8 cellular contexts compared by ENCODE assay signal in the genomic region with DNA sequence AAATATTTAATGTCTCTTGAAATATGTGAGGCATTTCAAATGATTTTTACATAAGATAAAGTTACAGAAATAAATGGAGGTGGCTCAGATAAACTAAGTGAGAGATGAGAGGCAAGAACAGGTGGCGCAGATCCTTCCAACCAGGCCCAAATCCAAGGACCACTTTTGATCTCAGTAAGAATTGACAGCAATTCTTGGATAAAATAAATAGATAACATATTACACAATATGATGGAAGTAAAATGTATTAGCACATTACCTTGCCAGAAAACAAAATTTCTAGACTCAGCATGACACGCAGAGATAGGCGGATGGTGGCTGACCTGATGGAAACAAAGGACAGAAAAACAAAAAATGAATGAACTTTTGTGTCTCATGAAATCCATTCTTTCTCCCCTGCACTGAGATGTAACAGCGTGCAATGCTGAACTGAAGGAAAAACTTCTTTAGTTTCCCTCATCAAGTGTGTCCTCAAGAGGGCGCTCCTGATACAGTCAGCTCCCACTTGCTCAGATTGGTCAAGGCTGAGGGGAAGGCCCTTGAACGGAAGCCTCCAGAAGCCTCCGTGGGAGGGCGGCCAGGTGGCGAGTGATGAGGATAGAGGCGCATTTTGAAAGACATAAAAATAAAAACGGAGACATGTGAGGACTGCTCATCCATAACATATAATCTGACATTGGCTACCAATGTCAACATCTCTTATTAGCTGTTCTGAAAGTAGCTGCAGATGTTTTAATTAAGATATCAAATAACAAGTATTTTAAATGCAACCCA.
DNase-seq lines count a peak whose midpoint lies in the region; ATAC-seq and TF ChIP-seq lines count a peak whose summit lies in the region.

No MANE protein-coding gene starts in this region.

- no peaks in the 10 kb centered on the region for H3K4me1 ChIP-seq in endodermal cell (ENCODE audit: control insufficient read depth, insufficient read depth, low read length)

- no peaks in the 10 kb centered on the region for H3K36me3 ChIP-seq in endodermal cell (ENCODE audit: control insufficient read depth, insufficient read depth, low read length)

- H3K27ac Mint-ChIP-seq in endodermal cell = no peak overlapping the region

- peaks cover 2% of the 10 kb centered on the region for H3K36me3 Mint-ChIP-seq in endodermal cell (ENCODE audit: low read depth)

- no peak overlapping the region for H3K27ac ChIP-seq in endodermal cell (ENCODE audit: low read depth, low read length)

- no peak overlapping the region for H3K4me3 Mint-ChIP-seq in endodermal cell

- no peaks in the 10 kb centered on the region for H3K27me3 Mint-ChIP-seq in endodermal cell (ENCODE audit: insufficient read depth)

- H3K9me3 Mint-ChIP-seq in endodermal cell = no peaks in the 10 kb centered on the region

- no peaks in the 10 kb centered on the region for H3K9me3 ChIP-seq in endodermal cell (ENCODE audit: control insufficient read depth, low read length)

- in situ Hi-C loops in Caki2 (cut with HindIII; ENCODE audit: low pct_unique_long_range_greater_than_20kb, low sequenced_read_pairs) = no loop called here

- TF ChIP-seq CTCF in endodermal cell (conservative IDR thresholded peaks at IDR 0.05) = peak; percentile 91

- no peak overlapping the region for H3K4me3 ChIP-seq in endodermal cell (ENCODE audit: low read length)

- no peak overlapping the region for H3K9ac ChIP-seq in endodermal cell (ENCODE audit: extremely low read depth, low read length, poor library complexity, severe bottlenecking)

- peak; percentile 70 for ATAC-seq in GM21381 (IDR thresholded peaks at IDR 0.05; ENCODE audit: unreplicated experiment)

- peaks cover 3% of the 10 kb centered on the region for H3K4me1 Mint-ChIP-seq in endodermal cell

- peak; percentile 87 for DNase-seq in Caki2 (ENCODE audit: low read depth)
- peak; percentile 96 for DNase-seq in HT-29 (ENCODE audit: low spot score)
- peak; percentile 50 to 78 for DNase-seq in NOMO-1 (lab: John Stamatoyannopoulos, UW; ENCODE audit: unreplicated experiment in 2 of 2)
- peak in 2 of 3 experiments; percentile 34 to 67 for DNase-seq in activated CD8-positive, alpha-beta memory T cell treated with anti-CD3 and anti-CD28 coated beads for 48 hours (ENCODE audit: low read depth in 2 of 3, low spot score in 2 of 3)
- DNase-seq in endodermal cell = peak; percentile 92
- peak; percentile 97 for DNase-seq in myocyte (ENCODE audit: low read depth)
- peak; percentile 39 for DNase-seq in stimulated activated CD8-positive, alpha-beta memory T cell treated with anti-CD3 and anti-CD28 coated beads, Interleukin-7, amount 100 ng/mL, for 24 hours (ENCODE audit: low read depth)

- H3K27me3 ChIP-seq in endodermal cell (ENCODE audit: control insufficient read depth, insufficient read depth, low read length, poor library complexity, severe bottlenecking) = no peaks in the 10 kb centered on the region

- 30 to 38% methylated on average over 3 to 11 of the region's 11 CpGs for WGBS in endodermal cell (ENCODE audit: insufficient coverage in 1 of 2, insufficient read length in 1 of 2), 2 experiments

Comparison
In these comparisons a context has a peak if more than half of its experiments do, and no peak if none do; other contexts are left out.
1. DNase-seq: peak in every context shown above with its lines; median percentile 97 in myocyte; 96 in HT-29; 92 in endodermal cell; 87 in Caki2; 64 in NOMO-1; 50 in activated CD8-positive, alpha-beta memory T cell treated with anti-CD3 and anti-CD28 coated beads for 48 hours; 39 in stimulated activated CD8-positive, alpha-beta memory T cell treated with anti-CD3 and anti-CD28 coated beads, Interleukin-7, amount 100 ng/mL, for 24 hours.